8 cellular contexts compared by ENCODE assay signal in genomic region chr18:22391571-22392359, GRCh38.
DNase-seq lines count a peak whose midpoint lies in the region; ATAC-seq lines count a peak whose summit lies in the region.

No MANE protein-coding gene starts in this region.

- in situ Hi-C loops in KBM-7 (cut with MboI; ENCODE audit: low pct_unique_long_range_greater_than_20kb, low sequenced_read_pairs) = no loop called here

- no peak for ATAC-seq in HG02571 (IDR thresholded peaks at IDR 0.05; ENCODE audit: unreplicated experiment)

- DNase-seq in stimulated activated CD4-positive, alpha-beta T cell treated with anti-CD3 and anti-CD28 coated beads, Interleukin-1b, Interleukin-23, amount 100 ng/mL, for 48 hours = peak; percentile 6
- no peak for DNase-seq in stimulated activated CD4-positive, alpha-beta T cell treated with anti-CD3 and anti-CD28 coated beads, Interleukin-4, amount 100 ng/mL, for 1 hour
- peak; percentile 39 to 51 for DNase-seq in activated T-cell treated with anti-CD3 and anti-CD28 coated beads, Interleukin-2, amount 50 U/mL, for 48 hours
- DNase-seq in kidney tubule cell (ENCODE audit: low spot score) (peak; percentile 99), C1 segment of cervical spinal cord (lab: John Stamatoyannopoulos, UW) (no peak), NCI-H187 treated with DMSO at 0.1 percent for 48 hours (lab: John Stamatoyannopoulos, UW) (no peak), KBM-7 (no peak)

Comparison
In these comparisons a context has a peak if more than half of its experiments do, and no peak if none do; other contexts are left out.
1. DNase-seq: peak in stimulated activated CD4-positive, alpha-beta T cell treated with anti-CD3 and anti-CD28 coated beads, Interleukin-1b, Interleukin-23, amount 100 ng/mL, for 48 hours (single experiment), activated T-cell treated with anti-CD3 and anti-CD28 coated beads, Interleukin-2, amount 50 U/mL, for 48 hours (2 of 2) and kidney tubule cell (single experiment); none in stimulated activated CD4-positive, alpha-beta T cell treated with anti-CD3 and anti-CD28 coated beads, Interleukin-4, amount 100 ng/mL, for 1 hour (single experiment), C1 segment of cervical spinal cord (0 of 14), NCI-H187 treated with DMSO at 0.1 percent for 48 hours (single experiment) and KBM-7 (single experiment).